ENCODE assay signal across 8 cellular contexts in genomic region chr21:25638634-25639166, GRCh38. TPM values are rescaled to one million over a fixed set of nuclear protein-coding genes. Genes with fewer than 3 reads are reported as not detected.
DNase-seq lines count a peak whose midpoint lies in the region; ATAC-seq and TF ChIP-seq lines count a peak whose summit lies in the region.

No MANE protein-coding gene starts in this region.

- H3K36me3 ChIP-seq in body of pancreas (replicated peaks in 1 of 2; ENCODE audit: insufficient read depth in 1 of 2, low read depth in 2 of 2) (no peaks in the 10 kb centered on the region), right lobe of liver (no peaks in the 10 kb centered on the region)

- H3K9me3 ChIP-seq in body of pancreas (no peaks in the 10 kb centered on the region), right lobe of liver (no peaks in the 10 kb centered on the region)

- H3K4me1 Mint-ChIP-seq in type B pancreatic cell (ENCODE audit: unreplicated experiment): peaks cover 18% of the 10 kb centered on the region

- H3K27me3 ChIP-seq in body of pancreas: no peaks in the 10 kb centered on the region
- H3K27me3 ChIP-seq in right lobe of liver: no peaks in the 10 kb centered on the region

- peak; percentile 20 for ATAC-seq in HG03442 (IDR thresholded peaks at IDR 0.05; ENCODE audit: unreplicated experiment)
- no peak for ATAC-seq in body of pancreas
- peak in 2 of 4 donors; percentile 25 to 45 for ATAC-seq in right lobe of liver
- ATAC-seq in HG03108 (IDR thresholded peaks at IDR 0.05; ENCODE audit: unreplicated experiment): no peak

- 1% methylated on average over 10 of the region's 10 CpGs for WGBS in body of pancreas, 2 donors
- whole genome bisulfite sequencing in right lobe of liver (ENCODE audit: insufficient coverage, low coverage, low lambda C conversion rate, missing lambda C conversion rate): 3% methylated on average over 10 of the region's 10 CpGs

- peaks cover 65% of the 10 kb centered on the region for H3K27me3 Mint-ChIP-seq in type B pancreatic cell

- H3K27ac ChIP-seq in body of pancreas: peak overlapping the region in 1 of 4 donors; percentile 12
- H3K27ac ChIP-seq in right lobe of liver: peak overlapping the region in 1 of 3 donors; percentile 43

- H3K27ac Mint-ChIP-seq in type B pancreatic cell: peak overlapping the region; percentile 10

- intact Hi-C loops in body of pancreas (cut with DNase I): no loop called here
- intact Hi-C loops in right lobe of liver (cut with DNase I): no loop called here

- peak overlapping the region; percentile 15 to 26 for H3K4me3 ChIP-seq in body of pancreas
- H3K4me3 ChIP-seq in right lobe of liver: peak overlapping the region; percentile 38 to 47 (median 46)

- no peak for TF ChIP-seq CTCF in body of pancreas (IDR thresholded peaks at IDR 0.05)
- no peak for TF ChIP-seq CTCF in right lobe of liver (IDR thresholded peaks at IDR 0.05)
- no peak for TF ChIP-seq CTCF in type B pancreatic cell (conservative IDR thresholded peaks at IDR 0.05)

- H3K4me1 ChIP-seq in body of pancreas (peaks cover 18% of the 10 kb centered on the region), right lobe of liver (peaks cover 0 to 19% (median 0%) of the 10 kb centered on the region in 4 donors)

- H3K9me3 Mint-ChIP-seq in type B pancreatic cell: no peaks in the 10 kb centered on the region

- H3K4me3 Mint-ChIP-seq in type B pancreatic cell: peak overlapping the region; percentile 83

- DNase-seq in NCI-H345 treated with DMSO at 0.1 percent for 48 hours (lab: John Stamatoyannopoulos, UW; ENCODE audit: unreplicated experiment) (peak; percentile 21), NCI-H345 (lab: John Stamatoyannopoulos, UW) (no peak), body of pancreas (no peak), right lobe of liver (no peak), type B pancreatic cell (ENCODE audit: extremely low spot score, unreplicated experiment) (no peak), NCI-H1417 treated with DMSO at 0.1 percent for 48 hours (lab: John Stamatoyannopoulos, UW) (no peak)

- no peak for TF ChIP-seq POLR2A in body of pancreas (IDR thresholded peaks at IDR 0.05)
- TF ChIP-seq POLR2A in right lobe of liver (IDR thresholded peaks at IDR 0.05): no peak

- H3K36me3 Mint-ChIP-seq in type B pancreatic cell: no peaks in the 10 kb centered on the region

RNA-seq across cellular contexts. Expression of gene JAM2, which starts 0.4 kb away (rescaled TPM):
- 1 to 10 TPM in 1 of 2 donors, under 1 TPM in 1; 0.33 to 3.4 TPM for total RNA-seq in body of pancreas
- total RNA-seq in right lobe of liver: 1 to 10 TPM; 1.3 to 2.9 (median 2.0) TPM
- 0.07 and 10.0 TPM in 2 replicates for total RNA-seq in type B pancreatic cell (ENCODE audit: low replicate concordance)

RNA-seq across cellular contexts. Expression of gene MRPL39, which starts 31.4 kb away (rescaled TPM):
- total RNA-seq in body of pancreas (1 to 10 TPM; 4.4 to 6.3 TPM), right lobe of liver (10 to 100 TPM; 18.4 to 23.8 (median 19.5) TPM), type B pancreatic cell (ENCODE audit: low replicate concordance) (34.3 and 36.3 TPM in 2 replicates)
